In genomic region chr6:11366934-11367637, GRCh38 we compare ENCODE assay signal across 10 cellular contexts.
DNase-seq lines count a peak whose midpoint lies in the region; ATAC-seq, FAIRE-seq and TF ChIP-seq lines count a peak whose summit lies in the region.
"Had no signal": no experiment of that assay in that cellular context is flagged by ENCODE, and none has a peak within 500 bp of the region (broad histone marks: within the 10 kb centered on the region; RNA-seq: fewer than 3 reads in every experiment).

No MANE protein-coding gene starts in this region.

- H3K4me1 ChIP-seq in CD8-positive, alpha-beta T cell (ENCODE audit: insufficient read depth, low read length), result peaks cover 17% of the 10 kb centered on the region

- H3K9me3 Mint-ChIP-seq in CD8-positive, alpha-beta T cell, result no peaks in the 10 kb centered on the region
- H3K9me3 Mint-ChIP-seq in nephron, result peaks cover 4% of the 10 kb centered on the region

- peaks cover 60% of the 10 kb centered on the region for H3K36me3 Mint-ChIP-seq in CD8-positive, alpha-beta T cell
- no peaks in the 10 kb centered on the region for H3K36me3 Mint-ChIP-seq in nephron (ENCODE audit: low read depth)

- H3K4me3 ChIP-seq in CD8-positive, alpha-beta T cell (ENCODE audit: low read depth, low read length), result no peak overlapping the region
- no peak overlapping the region for H3K4me3 ChIP-seq in bronchial epithelial cell (ENCODE audit: low read depth, low read length)

- FAIRE-seq in HTR-8/SVneo (lab: Jason Lieb, UNC), result no peak
- peak; percentile 82 for FAIRE-seq in bronchial epithelial cell (lab: Jason Lieb, UNC)
- FAIRE-seq: frontal cortex had no signal

- intact Hi-C loops in CD8-positive, alpha-beta T cell (cut with DNase I, micrococcal nuclease), result no loop called here

- H3K4me1 Mint-ChIP-seq in CD8-positive, alpha-beta T cell (ENCODE audit: low read depth), result peaks cover 78% of the 10 kb centered on the region
- peaks cover 30% of the 10 kb centered on the region for H3K4me1 Mint-ChIP-seq in nephron

- CTCF ChIA-PET in CD8-positive, alpha-beta T cell (lab: Charles Lee), result interaction anchor here (1.3 to 1.8 kb wide), 3 partner anchors 13 to 43 kb away, joined by 4 read pairs; no protein-coding TSS in a partner anchor

- H3K27ac Mint-ChIP-seq in CD8-positive, alpha-beta T cell, result peak overlapping the region; percentile 34
- H3K27ac Mint-ChIP-seq in nephron, result peak overlapping the region; percentile 88 to 98 (median 91)

- H3K4me3 Mint-ChIP-seq in CD8-positive, alpha-beta T cell, result no peak overlapping the region
- no peak overlapping the region for H3K4me3 Mint-ChIP-seq in nephron

- DNase-seq in CD8-positive, alpha-beta T cell, result no peak
- DNase-seq in HTR-8/SVneo (ENCODE audit: insufficient read length, low spot score) (peak; percentile 22), bronchial epithelial cell (ENCODE audit: low read depth) (peak; percentile 74), GM19240 (ENCODE audit: insufficient read length, low spot score) (no peak)
- DNase-seq in activated CD8-positive, alpha-beta memory T cell treated with anti-CD3 and anti-CD28 coated beads for 24 hours, result no peak
- DNase-seq: NCI-H2227 treated with DMSO at 0.1 percent for 48 hours had no signal

- no peak overlapping the region for H3K27ac ChIP-seq in CD8-positive, alpha-beta T cell (ENCODE audit: low read depth, low read length)

- no peaks in the 10 kb centered on the region for H3K27me3 Mint-ChIP-seq in CD8-positive, alpha-beta T cell (ENCODE audit: low read depth)
- no peaks in the 10 kb centered on the region for H3K27me3 Mint-ChIP-seq in nephron (ENCODE audit: low read depth)

- no peaks in the 10 kb centered on the region for H3K36me3 ChIP-seq in CD8-positive, alpha-beta T cell (ENCODE audit: insufficient read depth, low read length)
- H3K36me3 ChIP-seq in bronchial epithelial cell (ENCODE audit: control insufficient read depth, insufficient read depth, low read length), result no peaks in the 10 kb centered on the region

- POLR2A ChIA-PET in CD8-positive, alpha-beta T cell (lab: Charles Lee), result interaction anchor here (0.5 to 1.1 kb wide), 3 partner anchors 8 to 49 kb away, joined by 3 read pairs; no protein-coding TSS in a partner anchor

- no peaks in the 10 kb centered on the region for H3K27me3 ChIP-seq in CD8-positive, alpha-beta T cell (ENCODE audit: insufficient read depth, low read length)
- no peaks in the 10 kb centered on the region for H3K27me3 ChIP-seq in bronchial epithelial cell (ENCODE audit: control insufficient read depth, insufficient read depth, low read length)

- no peaks in the 10 kb centered on the region for H3K9me3 ChIP-seq in CD8-positive, alpha-beta T cell (ENCODE audit: low read length)

- no peak for ATAC-seq in CD8-positive, alpha-beta T cell
- no peak for ATAC-seq in GM21367 (IDR thresholded peaks at IDR 0.05; ENCODE audit: unreplicated experiment)
- ATAC-seq in GM19463 (IDR thresholded peaks at IDR 0.05; ENCODE audit: unreplicated experiment), result no peak

- no peak for TF ChIP-seq CTCF in CD8-positive, alpha-beta T cell (IDR thresholded peaks at IDR 0.05)
- TF ChIP-seq CTCF in bronchial epithelial cell (IDR thresholded peaks at IDR 0.05; ENCODE audit: insufficient read depth, low read length, severe bottlenecking) (no peak), nephron (IDR thresholded peaks at IDR 0.05; ENCODE audit: unreplicated experiment in 3 of 3) (no peak)

Comparison
In these comparisons a context has a peak if more than half of its experiments do, and no peak if none do; other contexts are left out.
1. DNase-seq: peak in HTR-8/SVneo (single experiment) and bronchial epithelial cell (single experiment); none in CD8-positive, alpha-beta T cell (0 of 7), GM19240 (single experiment) and activated CD8-positive, alpha-beta memory T cell treated with anti-CD3 and anti-CD28 coated beads for 24 hours (single experiment).